12 cellular contexts compared by ENCODE assay signal in genomic region chr13:107271226-107271625, GRCh38.
DNase-seq lines count a peak whose midpoint lies in the region; TF ChIP-seq lines count a peak whose summit lies in the region.
"Had no signal": no experiment of that assay in that cellular context is flagged by ENCODE, and none has a peak within 500 bp of the region (broad histone marks: within the 10 kb centered on the region; RNA-seq: fewer than 3 reads in every experiment).

No MANE protein-coding gene starts in this region.

- H2AK5ac ChIP-seq in mesenchymal stem cell (ENCODE audit: low read length, severe bottlenecking): no peak overlapping the region

- no peak for TF ChIP-seq CTCF in cardiac fibroblast (IDR thresholded peaks at IDR 0.05; ENCODE audit: low read depth, low read length)

- DNase-seq in G401 (ENCODE audit: low spot score) (peak; percentile 40), NCI-H2029 (lab: John Stamatoyannopoulos, UW) (peak; percentile 21), cardiac fibroblast (ENCODE audit: low read depth in 2 of 2) (peak; percentile 10 to 72), mesenchymal stem cell (peak; percentile 78), SW 1271 (lab: John Stamatoyannopoulos, UW) (no peak), SK-N-DZ (ENCODE audit: low spot score) (no peak), ecto neural progenitor cell (ENCODE audit: low spot score) (no peak), SKM-1 treated with dmso at 0.1 percent for 144 hours (lab: John Stamatoyannopoulos, UW; ENCODE audit: unreplicated experiment) (no peak)
- DNase-seq: activated CD4-positive, alpha-beta T cell treated with anti-CD3 and anti-CD28 coated beads for 48 hours; activated naive CD8-positive, alpha-beta T cell treated with anti-CD3 and anti-CD28 coated beads for 36 hours; erythroblast; left ventricle myocardium superior had no signal

- no peaks in the 10 kb centered on the region for H3K27me3 ChIP-seq in mesenchymal stem cell (ENCODE audit: control insufficient read depth in 1 of 2, insufficient read depth in 1 of 2, low read length in 2 of 2)

- H2BK120ac ChIP-seq in mesenchymal stem cell (ENCODE audit: low read depth, low read length): peak overlapping the region; percentile 61

- H3K9me3 ChIP-seq in mesenchymal stem cell (ENCODE audit: control insufficient read depth, low read length): no peaks in the 10 kb centered on the region

- H4K91ac ChIP-seq in mesenchymal stem cell (ENCODE audit: low read length): no peak overlapping the region

- in situ Hi-C loops in G401 (cut with HindIII; ENCODE audit: low sequenced_read_pairs): no loop called here

- peaks cover 6% of the 10 kb centered on the region for H3K4me1 ChIP-seq in mesenchymal stem cell (ENCODE audit: control insufficient read depth, insufficient read depth, low read depth, low read length)

- H3K79me1 ChIP-seq in mesenchymal stem cell (replicated peaks; ENCODE audit: low read length, poor library complexity, severe bottlenecking): peaks cover 24% of the 10 kb centered on the region

- H3K23ac ChIP-seq in mesenchymal stem cell (ENCODE audit: low read length in 2 of 2): no peak overlapping the region

- H3K4me3 ChIP-seq in cardiac fibroblast (replicated peaks in 1 of 2; ENCODE audit: low read depth in 2 of 2, low read length in 2 of 2) (no peak overlapping the region), mesenchymal stem cell (ENCODE audit: insufficient read depth in 1 of 2, low read depth in 1 of 2, low read length in 2 of 2) (no peak overlapping the region)

- peak overlapping the region; percentile 85 for H4K8ac ChIP-seq in mesenchymal stem cell (ENCODE audit: low read length)

- WGBS in mesenchymal stem cell: 48% methylated on average over 2 of the region's 2 CpGs

- H2BK12ac ChIP-seq in mesenchymal stem cell (ENCODE audit: low read length in 2 of 2): peak overlapping the region in 1 of 2 experiments; percentile 96

- no peak overlapping the region for H2BK5ac ChIP-seq in mesenchymal stem cell (ENCODE audit: low read depth, low read length, poor library complexity, severe bottlenecking)

- no peak overlapping the region for H3K4me2 ChIP-seq in mesenchymal stem cell (ENCODE audit: low read length, poor library complexity, severe bottlenecking)

- no peak overlapping the region for H2BK15ac ChIP-seq in mesenchymal stem cell (ENCODE audit: low read depth, poor library complexity, severe bottlenecking)

- peak overlapping the region; percentile 69 for H3K27ac ChIP-seq in mesenchymal stem cell (ENCODE audit: low read length, poor library complexity, severe bottlenecking)

- H3K9ac ChIP-seq in mesenchymal stem cell (ENCODE audit: low read length): no peak overlapping the region

- H3K14ac ChIP-seq in mesenchymal stem cell (ENCODE audit: low read length in 2 of 2): peak overlapping the region in 1 of 2 experiments; percentile 48

- no peaks in the 10 kb centered on the region for H3K36me3 ChIP-seq in mesenchymal stem cell (ENCODE audit: control insufficient read depth in 1 of 2, insufficient read depth in 2 of 2, low read depth in 1 of 2, low read length in 2 of 2)

- peak overlapping the region; percentile 76 to 97 for H3K18ac ChIP-seq in mesenchymal stem cell (ENCODE audit: low read depth in 1 of 2, low read length in 2 of 2)

- H3K4ac ChIP-seq in mesenchymal stem cell (ENCODE audit: low read depth in 1 of 2, low read length in 2 of 2): peak overlapping the region in 1 of 2 experiments; percentile 94

- H2AFZ ChIP-seq in mesenchymal stem cell (ENCODE audit: low read depth, low read length): no peak overlapping the region

Comparison
In these comparisons a context has a peak if more than half of its experiments do, and no peak if none do; other contexts are left out.
1. DNase-seq: peak in G401 (single experiment), NCI-H2029 (single experiment), cardiac fibroblast (2 of 2) and mesenchymal stem cell (single experiment); none in SW 1271 (0 of 2), SK-N-DZ (single experiment), ecto neural progenitor cell (single experiment) and SKM-1 treated with dmso at 0.1 percent for 144 hours (single experiment).